In the genomic region with DNA sequence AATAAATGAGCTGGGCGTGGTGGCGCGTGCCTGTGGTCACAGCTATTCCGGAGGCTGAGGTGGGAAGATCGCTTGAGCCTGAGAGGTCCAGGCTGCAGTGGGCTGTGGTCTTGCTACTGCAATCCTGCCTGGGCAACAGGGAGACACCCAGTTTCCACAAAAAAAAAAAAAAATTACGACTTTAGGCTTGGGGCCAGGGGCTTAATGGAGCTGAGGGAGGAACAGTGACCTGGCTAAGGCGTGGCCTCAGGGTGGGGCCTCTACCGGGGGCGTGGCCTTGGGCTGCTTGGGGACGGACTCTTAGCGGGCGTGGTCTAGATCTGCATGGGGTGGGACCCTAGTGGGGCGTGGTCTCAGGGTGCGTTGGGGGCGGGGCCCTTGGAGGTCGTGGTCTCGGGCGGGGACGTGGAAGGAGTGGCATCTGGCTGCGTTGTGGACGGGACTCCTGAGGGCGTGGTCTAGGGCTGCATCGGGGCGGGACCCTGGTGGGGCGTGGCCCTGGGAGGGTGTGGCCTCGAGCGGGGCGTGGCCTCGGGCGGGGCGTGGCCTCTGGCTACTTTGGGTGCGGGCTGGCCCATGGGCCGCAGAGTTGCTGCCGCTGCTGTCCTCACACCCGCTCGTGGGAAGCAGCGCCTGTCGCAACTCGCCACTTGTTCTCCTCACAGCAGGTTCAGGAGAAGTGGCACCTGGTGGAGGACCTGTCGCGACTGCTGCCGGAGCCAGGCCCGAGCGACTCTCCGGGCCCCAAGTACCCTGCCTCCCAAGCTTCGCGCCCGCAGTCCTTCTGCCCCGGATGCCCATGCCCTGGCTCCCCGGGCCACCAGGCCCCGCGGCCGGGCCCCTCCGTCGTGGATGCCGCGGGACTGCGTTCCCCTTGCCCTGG, we compare ENCODE assay signal across 8 cellular contexts. TPM values are rescaled to one million over a fixed set of nuclear protein-coding genes. Genes with fewer than 3 reads are reported as not detected.
DNase-seq lines count a peak whose midpoint lies in the region; ATAC-seq and TF ChIP-seq lines count a peak whose summit lies in the region.

No MANE protein-coding gene starts in this region.

- H3K4me1 ChIP-seq in testis = peaks cover 18% of the 10 kb centered on the region

- peaks cover 5% of the 10 kb centered on the region for H3K27me3 Mint-ChIP-seq in neural crest cell (ENCODE audit: low read depth)

- WGBS in testis, 2 donors = 34 to 44% methylated on average over 39 to 55 of the region's 58 CpGs

- intact Hi-C loops in testis (cut with DNase I; ENCODE audit: low total_unique reads) = no loop called here

- H3K27ac Mint-ChIP-seq in neural crest cell (ENCODE audit: unreplicated experiment) = peak overlapping the region; percentile 27

- DNase-seq in D341Med (ENCODE audit: low spot score) (peak; percentile 99), HK-2 (ENCODE audit: unreplicated experiment) (peak; percentile 54), NOMO-1 treated with dmso at 0.1 percent for 144 hours (lab: John Stamatoyannopoulos, UW; ENCODE audit: unreplicated experiment) (peak; percentile 93), erythroblast (lab: John Stamatoyannopoulos, UW) (peak; percentile 98 to 99), neural crest cell (ENCODE audit: low read depth, low spot score) (peak; percentile 73), testis (peak; percentile 89)
- peak; percentile 85 to 88 for DNase-seq in activated CD8-positive, alpha-beta memory T cell treated with anti-CD3 and anti-CD28 coated beads for 1 hour (ENCODE audit: extremely low read depth in 1 of 2, low read depth in 1 of 2)

- H3K27me3 ChIP-seq in testis = no peaks in the 10 kb centered on the region

- H3K36me3 ChIP-seq in testis (ENCODE audit: low read depth, missing control alignments) = no peaks in the 10 kb centered on the region

- H3K4me3 ChIP-seq in testis = peak overlapping the region; percentile 24 to 50

- TF ChIP-seq CTCF in neural crest cell (conservative IDR thresholded peaks at IDR 0.05) (no peak), testis (IDR thresholded peaks at IDR 0.05) (no peak)

- H3K4me1 Mint-ChIP-seq in neural crest cell = peaks cover 6% of the 10 kb centered on the region

- no peak overlapping the region for H3K27ac ChIP-seq in testis

- ATAC-seq in GM21360 (IDR thresholded peaks at IDR 0.05; ENCODE audit: unreplicated experiment) = peak; percentile 68

- TF ChIP-seq POLR2A in erythroblast (IDR thresholded peaks at IDR 0.05; ENCODE audit: low read length) (peak; percentile 45), testis (IDR thresholded peaks at IDR 0.05) (no peak)

- peaks cover 3% of the 10 kb centered on the region for H3K9me3 Mint-ChIP-seq in neural crest cell

- H3K36me3 Mint-ChIP-seq in neural crest cell (ENCODE audit: low read depth) = no peaks in the 10 kb centered on the region

- H3K4me3 Mint-ChIP-seq in neural crest cell = peak overlapping the region; percentile 45

- no peaks in the 10 kb centered on the region for H3K9me3 ChIP-seq in testis

RNA-seq across cellular contexts. Expression of gene C17orf99, which starts 5.8 kb away (rescaled TPM):
- total RNA-seq in neural crest cell (not detected in 2 replicates), testis (1 to 10 TPM; 1.1 to 1.3 TPM)
- not detected for polyA plus RNA-seq in testis (ENCODE audit: insufficient read depth, low read depth, low replicate concordance)

RNA-seq across cellular contexts. Expression of gene TMC8, which starts 9.8 kb away (rescaled TPM):
- 0.71 and 0.79 TPM in 2 replicates for total RNA-seq in neural crest cell
- total RNA-seq in testis = 1 to 10 TPM; 3.5 to 9.3 TPM
- polyA plus RNA-seq in testis (ENCODE audit: insufficient read depth, low read depth, low replicate concordance) = 5.6 TPM

RNA-seq across cellular contexts. Expression of gene TMC6, which starts 11.9 kb away (rescaled TPM):
- total RNA-seq in neural crest cell = 85.0 and 86.0 TPM in 2 replicates
- total RNA-seq in testis = 10 to 100 TPM; 18.0 to 20.3 TPM
- polyA plus RNA-seq in testis (ENCODE audit: insufficient read depth, low read depth, low replicate concordance) = 10.8 TPM

RNA-seq across cellular contexts. Expression of gene SYNGR2, which starts 28.0 kb away (rescaled TPM):
- 19.3 and 23.0 TPM in 2 replicates for total RNA-seq in neural crest cell
- 10 to 100 TPM; 68.7 to 70.6 TPM for total RNA-seq in testis
- 63.7 TPM for polyA plus RNA-seq in testis (ENCODE audit: insufficient read depth, low read depth, low replicate concordance)

RNA-seq across cellular contexts. Expression of gene TK1, which starts 46.4 kb away (rescaled TPM):
- total RNA-seq in neural crest cell (48.7 and 53.9 TPM in 2 replicates), testis (1 to 10 TPM; 3.9 to 4.8 TPM)
- polyA plus RNA-seq in testis (ENCODE audit: insufficient read depth, low read depth, low replicate concordance) = 5.7 TPM
